ENCODE assay signal across 8 cellular contexts in the genomic region with DNA sequence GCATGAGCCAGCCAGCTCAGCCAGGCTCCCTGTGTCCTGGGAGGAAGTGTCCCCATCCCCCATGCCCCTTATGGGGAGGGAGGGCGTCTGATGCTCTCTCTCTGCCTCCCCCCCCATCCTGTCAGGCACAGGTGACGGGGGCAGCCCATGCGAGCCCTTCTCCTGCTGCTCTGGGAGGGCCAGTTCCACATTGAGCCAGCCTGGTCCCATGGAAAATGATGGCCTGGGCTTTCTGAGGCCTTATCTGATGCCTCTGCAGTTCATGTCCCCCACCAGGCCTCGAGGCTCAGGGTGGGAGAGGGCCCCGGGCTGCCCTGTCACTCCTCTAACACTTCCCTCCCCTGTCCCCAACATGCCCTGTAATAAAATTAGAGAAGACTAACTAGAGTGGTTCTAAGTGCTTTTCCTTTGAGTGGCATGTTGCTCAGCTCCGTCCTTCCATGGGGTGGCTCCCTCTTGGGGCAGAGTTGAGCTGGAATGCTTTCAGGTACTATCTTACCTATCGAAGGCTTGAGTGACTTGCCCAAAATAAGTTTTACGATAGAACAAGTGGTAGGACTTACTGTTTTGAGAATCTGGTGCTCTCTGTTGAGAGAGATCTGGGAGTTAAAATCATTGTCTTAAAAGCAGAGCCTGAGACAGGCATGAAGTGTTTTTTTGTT. TPM values are rescaled to one million over a fixed set of nuclear protein-coding genes. Genes with fewer than 3 reads are reported as not detected.
DNase-seq lines count a peak whose midpoint lies in the region; ATAC-seq, FAIRE-seq and TF ChIP-seq lines count a peak whose summit lies in the region.

No MANE protein-coding gene starts in this region.

- no peak for TF ChIP-seq EP300 in A549 (IDR thresholded peaks at IDR 0.05)

- 49% methylated on average over 3 of the region's 8 CpGs for WGBS in A549 (ENCODE audit: missing lambda C conversion rate)
- 51 to 57% methylated on average over 8 of the region's 8 CpGs for WGBS in GM23248 (ENCODE audit: low coverage in 1 of 2, low lambda C conversion rate in 2 of 2, missing lambda C conversion rate in 2 of 2), 2 experiments
- 38% methylated on average over 6 of the region's 8 CpGs for WGBS in right lobe of liver (ENCODE audit: insufficient coverage, low coverage, low lambda C conversion rate, missing lambda C conversion rate)

- peak overlapping the region; percentile 21 for H3K27ac Mint-ChIP-seq in activated T-helper 2 cell treated with anti-CD3 and anti-CD28 coated beads, Interferon-gamma antibody, Interleukin-2, Interleukin-4, amounts not matched to agents 10 μg/mL and 5 μg/mL and 100 μg/mL, durations not matched to agents 14 hours and 24 hours and 36 hours

- TF ChIP-seq CTCF in A549 (IDR thresholded peaks at IDR 0.05) (no peak), right lobe of liver (IDR thresholded peaks at IDR 0.05) (peak in 2 of 4 donors; percentile 9 to 22)

- no peak for DNase-seq in A549 (ENCODE audit: low read depth in 1 of 2, low spot score in 1 of 2)
- no peak for DNase-seq in GM23248
- DNase-seq in activated T-helper 2 cell treated with anti-CD3 and anti-CD28 coated beads, Interferon-gamma antibody, Interleukin-2, Interleukin-4, amounts not matched to agents 10 μg/mL and 5 μg/mL and 100 μg/mL, durations not matched to agents 14 hours and 24 hours and 36 hours (ENCODE audit: low spot score), result no peak
- peak in 1 of 3 donors; percentile 49 for DNase-seq in right lobe of liver
- no peak for DNase-seq in NAMALWA (ENCODE audit: low spot score)

- H3K79me2 ChIP-seq in GM23248 (ENCODE audit: insufficient read depth), result peaks cover 32% of the 10 kb centered on the region

- no peaks in the 10 kb centered on the region for H3K9me3 Mint-ChIP-seq in activated T-helper 2 cell treated with anti-CD3 and anti-CD28 coated beads, Interferon-gamma antibody, Interleukin-2, Interleukin-4, amounts not matched to agents 10 μg/mL and 5 μg/mL and 100 μg/mL, durations not matched to agents 14 hours and 24 hours and 36 hours

- CTCF ChIA-PET in A549 (lab: Yijun Ruan, JAX), result interaction anchor here (1.0 kb wide), 1 partner anchor 181 kb away, joined by 3 read pairs; no protein-coding TSS in a partner anchor

- peak overlapping the region; percentile 84; the same call in 1 of the 2 replicates for H2AFZ ChIP-seq in GM23248

- FAIRE-seq in A549 (lab: Jason Lieb, UNC), result no peak

- H3K27me3 Mint-ChIP-seq in activated T-helper 2 cell treated with anti-CD3 and anti-CD28 coated beads, Interferon-gamma antibody, Interleukin-2, Interleukin-4, amounts not matched to agents 10 μg/mL and 5 μg/mL and 100 μg/mL, durations not matched to agents 14 hours and 24 hours and 36 hours (ENCODE audit: low read depth), result no peaks in the 10 kb centered on the region

- H3K4me1 ChIP-seq in A549 (peaks cover 13% of the 10 kb centered on the region), GM23248 (ENCODE audit: insufficient read depth) (peaks cover 25% of the 10 kb centered on the region), right lobe of liver (peaks cover 0 to 27% (median 10%) of the 10 kb centered on the region in 4 donors)

- TF ChIP-seq RAD21 in A549 (conservative IDR thresholded peaks at IDR 0.05 in 1 of 2, IDR thresholded peaks at IDR 0.05 in 1 of 2), result no peak

- POLR2A ChIA-PET in A549 (lab: Yijun Ruan, JAX), result no interaction called here

- H3K36me3 Mint-ChIP-seq in activated T-helper 2 cell treated with anti-CD3 and anti-CD28 coated beads, Interferon-gamma antibody, Interleukin-2, Interleukin-4, amounts not matched to agents 10 μg/mL and 5 μg/mL and 100 μg/mL, durations not matched to agents 14 hours and 24 hours and 36 hours (ENCODE audit: low read depth), result peaks cover 9% of the 10 kb centered on the region

- ATAC-seq in A549 (no peak), right lobe of liver (no peak), HG02763 (IDR thresholded peaks at IDR 0.05; ENCODE audit: unreplicated experiment) (no peak), GM18867 (IDR thresholded peaks at IDR 0.05; ENCODE audit: unreplicated experiment) (no peak), GM21529 (IDR thresholded peaks at IDR 0.05; ENCODE audit: unreplicated experiment) (no peak)

- H3K4me3 ChIP-seq in A549 (no peak overlapping the region), GM23248 (peak overlapping the region; percentile 82; the same call in 1 of the 2 replicates), right lobe of liver (no peak overlapping the region)

- no peak for TF ChIP-seq POLR2A in A549 (IDR thresholded peaks at IDR 0.05; ENCODE audit: low read length)
- no peak for TF ChIP-seq POLR2A in right lobe of liver (IDR thresholded peaks at IDR 0.05)

- H3K4me2 ChIP-seq in A549 (peak overlapping the region; percentile 83; the same call in 2 of the 3 replicates), GM23248 (ENCODE audit: unreplicated experiment) (peak overlapping the region; percentile 89)

- H3F3A ChIP-seq in GM23248 (ENCODE audit: insufficient read depth), result peaks cover 18% of the 10 kb centered on the region

- no peaks in the 10 kb centered on the region for H4K20me1 ChIP-seq in GM23248 (ENCODE audit: insufficient read depth)

- H3K9ac ChIP-seq in GM23248, result peak overlapping the region; percentile 83

- H3K4me3 Mint-ChIP-seq in activated T-helper 2 cell treated with anti-CD3 and anti-CD28 coated beads, Interferon-gamma antibody, Interleukin-2, Interleukin-4, amounts not matched to agents 10 μg/mL and 5 μg/mL and 100 μg/mL, durations not matched to agents 14 hours and 24 hours and 36 hours (ENCODE audit: low read depth), result peak overlapping the region; percentile 97

- 0 out of 6 replicates have a peak overlapping the region, but pooled peaks of 1 of the 2 experiments have one; percentile 13 for H3K27ac ChIP-seq in A549
- H3K27ac ChIP-seq in GM23248, result peak overlapping the region; percentile 61; the same call in 1 of the 2 replicates
- H3K27ac ChIP-seq in right lobe of liver, result peak overlapping the region in 2 of 3 donors; percentile 10 to 38

- H3K9me3 ChIP-seq in A549 (no peaks in the 10 kb centered on the region), GM23248 (ENCODE audit: low read depth) (no peaks in the 10 kb centered on the region), right lobe of liver (no peaks in the 10 kb centered on the region)

- no peaks in the 10 kb centered on the region for H3K9me2 ChIP-seq in GM23248 (ENCODE audit: insufficient read depth)

- intact Hi-C loops in activated T-helper 2 cell treated with anti-CD3 and anti-CD28 coated beads, Interferon-gamma antibody, Interleukin-2, Interleukin-4, amounts not matched to agents 10 μg/mL and 5 μg/mL and 100 μg/mL, durations not matched to agents 14 hours and 24 hours and 36 hours (cut with micrococcal nuclease), result loop anchor here (10.0 kb wide), 1 partner anchor 293 kb away; no protein-coding TSS in a partner anchor
- intact Hi-C loops in right lobe of liver (cut with DNase I), result loop anchor here in 1 of 2 donors (10.0 kb wide), 1 partner anchor 283 kb away; no protein-coding TSS in a partner anchor

- no peaks in the 10 kb centered on the region for H3K36me3 ChIP-seq in GM23248 (ENCODE audit: low read depth)
- peaks cover 0 to 7% (median 0%) of the 10 kb centered on the region in 4 donors for H3K36me3 ChIP-seq in right lobe of liver

- H3K27me3 ChIP-seq in GM23248 (replicated peaks; ENCODE audit: insufficient read depth) (no peaks in the 10 kb centered on the region), right lobe of liver (no peaks in the 10 kb centered on the region)

- peaks cover 26% of the 10 kb centered on the region for H3K4me1 Mint-ChIP-seq in activated T-helper 2 cell treated with anti-CD3 and anti-CD28 coated beads, Interferon-gamma antibody, Interleukin-2, Interleukin-4, amounts not matched to agents 10 μg/mL and 5 μg/mL and 100 μg/mL, durations not matched to agents 14 hours and 24 hours and 36 hours (ENCODE audit: low read depth)

- in situ Hi-C loops in GM23248 (cut with MboI), result loop anchor here (25.0 kb wide), 1 partner anchor 581 kb away; the partner anchor contains the start of genes RSRP1 and SYF2

RNA-seq across cellular contexts. Expression of gene MTFR1L, which starts 1.8 kb away (rescaled TPM):
- polyA plus RNA-seq in A549 (2011; rRNA removed) (26.1 and 33.0 TPM in 2 replicates), A549 (2017; fragmentation: RNase III; extraction: RNeasy Plus Mini Kit Qiagen cat#74134 plus additional on column Dnase treatment) (24.7 to 26.1 TPM (median 25.9 TPM) in 3 replicates), GM23248 (2016; fragmentation: Nextera tagmentation; extraction: Ambion mirVana) (74.2 and 78.1 TPM in 2 replicates)
- polyA plus RNA-seq in A549 (2012; cell fraction: cytosol; rRNA removed), result 27.5 and 30.1 TPM in 2 replicates
- polyA plus RNA-seq in A549 (2012; cell fraction: nucleus; rRNA removed), result 24.6 and 27.8 TPM in 2 replicates
- polyA minus RNA-seq in A549 (2011; rRNA and poly(A)+ RNA removed), result 25.7 and 29.3 TPM in 2 replicates
- total RNA-seq in GM23248 (2014; rRNA removed; shearing (Covaris generic)), result 57.2 and 58.3 TPM in 2 replicates
- 29.6 and 30.0 TPM in 2 replicates for total RNA-seq in activated T-helper 2 cell treated with anti-CD3 and anti-CD28 coated beads, Interferon-gamma antibody, Interleukin-2, Interleukin-4, amounts not matched to agents 10 μg/mL and 5 μg/mL and 100 μg/mL, durations not matched to agents 14 hours and 24 hours and 36 hours
- 10 to 100 TPM; 30.8 to 48.9 (median 43.3) TPM for total RNA-seq in right lobe of liver

RNA-seq across cellular contexts. Expression of gene SELENON, which starts 18.0 kb away (rescaled TPM):
- 16.6 and 30.1 TPM in 2 replicates for polyA plus RNA-seq in A549 (2011; rRNA removed)
- polyA plus RNA-seq in A549 (2012; cell fraction: cytosol; rRNA removed), result 44.2 and 64.3 TPM in 2 replicates
- polyA plus RNA-seq in A549 (2012; cell fraction: nucleus; rRNA removed), result 53.8 and 61.9 TPM in 2 replicates
- 38.8 to 41.1 TPM (median 40.0 TPM) in 3 replicates for polyA plus RNA-seq in A549 (2017; fragmentation: RNase III; extraction: RNeasy Plus Mini Kit Qiagen cat#74134 plus additional on column Dnase treatment)
- polyA minus RNA-seq in A549 (2011; rRNA and poly(A)+ RNA removed), result 23.3 and 36.5 TPM in 2 replicates
- 45.3 and 49.7 TPM in 2 replicates for total RNA-seq in GM23248 (2014; rRNA removed; shearing (Covaris generic))
- 8.3 and 9.0 TPM in 2 replicates for polyA plus RNA-seq in GM23248 (2016; fragmentation: Nextera tagmentation; extraction: Ambion mirVana)
- total RNA-seq in activated T-helper 2 cell treated with anti-CD3 and anti-CD28 coated beads, Interferon-gamma antibody, Interleukin-2, Interleukin-4, amounts not matched to agents 10 μg/mL and 5 μg/mL and 100 μg/mL, durations not matched to agents 14 hours and 24 hours and 36 hours, result 8.0 and 8.2 TPM in 2 replicates
- 10 to 100 TPM; 11.9 to 21.8 (median 17.8) TPM for total RNA-seq in right lobe of liver

RNA-seq across cellular contexts. Expression of gene AUNIP, which starts 41.3 kb away (rescaled TPM):
- polyA plus RNA-seq in A549 (2011; rRNA removed), result 6.6 and 8.4 TPM in 2 replicates
- polyA plus RNA-seq in A549 (2012; cell fraction: cytosol; rRNA removed), result 4.5 and 5.2 TPM in 2 replicates
- polyA plus RNA-seq in A549 (2012; cell fraction: nucleus; rRNA removed), result 2.0 and 2.9 TPM in 2 replicates
- polyA plus RNA-seq in A549 (2017; fragmentation: RNase III; extraction: RNeasy Plus Mini Kit Qiagen cat#74134 plus additional on column Dnase treatment), result 5.6 to 7.3 TPM (median 6.5 TPM) in 3 replicates
- polyA minus RNA-seq in A549 (2011; rRNA and poly(A)+ RNA removed), result 5.2 and 6.7 TPM in 2 replicates
- total RNA-seq in GM23248 (2014; rRNA removed; shearing (Covaris generic)), result 1.6 and 2.2 TPM in 2 replicates
- 2.3 and 3.2 TPM in 2 replicates for polyA plus RNA-seq in GM23248 (2016; fragmentation: Nextera tagmentation; extraction: Ambion mirVana)
- 9.5 and 10.9 TPM in 2 replicates for total RNA-seq in activated T-helper 2 cell treated with anti-CD3 and anti-CD28 coated beads, Interferon-gamma antibody, Interleukin-2, Interleukin-4, amounts not matched to agents 10 μg/mL and 5 μg/mL and 100 μg/mL, durations not matched to agents 14 hours and 24 hours and 36 hours
- total RNA-seq in right lobe of liver, result under 1 TPM in 2 of 6 experiments, not detected in 4; 0.43 to 0.56 TPM

RNA-seq across cellular contexts. Expression of gene PAQR7, which starts 57.5 kb away (rescaled TPM):
- 2.3 and 3.4 TPM in 2 replicates for polyA plus RNA-seq in A549 (2011; rRNA removed)
- polyA plus RNA-seq in A549 (2012; cell fraction: cytosol; rRNA removed), result 2.6 and 4.0 TPM in 2 replicates
- 6.9 and 7.4 TPM in 2 replicates for polyA plus RNA-seq in A549 (2012; cell fraction: nucleus; rRNA removed)
- polyA plus RNA-seq in A549 (2017; fragmentation: RNase III; extraction: RNeasy Plus Mini Kit Qiagen cat#74134 plus additional on column Dnase treatment), result 5.9 to 6.4 TPM (median 6.0 TPM) in 3 replicates
- 8.5 and 10.1 TPM in 2 replicates for polyA minus RNA-seq in A549 (2011; rRNA and poly(A)+ RNA removed)
- 18.6 and 20.6 TPM in 2 replicates for total RNA-seq in GM23248 (2014; rRNA removed; shearing (Covaris generic))
- 12.7 and 12.9 TPM in 2 replicates for polyA plus RNA-seq in GM23248 (2016; fragmentation: Nextera tagmentation; extraction: Ambion mirVana)
- total RNA-seq in activated T-helper 2 cell treated with anti-CD3 and anti-CD28 coated beads, Interferon-gamma antibody, Interleukin-2, Interleukin-4, amounts not matched to agents 10 μg/mL and 5 μg/mL and 100 μg/mL, durations not matched to agents 14 hours and 24 hours and 36 hours, result 7.4 and 7.9 TPM in 2 replicates
- total RNA-seq in right lobe of liver, result 1 to 10 TPM in 5 of 6 experiments, under 1 TPM in 1; 0.74 to 4.8 (median 2.4) TPM
